8 cellular contexts compared by ENCODE assay signal in genomic region chr16:28181557-28181914, GRCh38. TPM values are rescaled to one million over a fixed set of nuclear protein-coding genes. Genes with fewer than 3 reads are reported as not detected.
DNase-seq lines count a peak whose midpoint lies in the region; ATAC-seq and TF ChIP-seq lines count a peak whose summit lies in the region.

No MANE protein-coding gene starts in this region.

- 22 to 30% methylated on average over 2 of the region's 2 CpGs for WGBS in thyroid gland, 2 donors

- intact Hi-C loops in thyroid gland (cut with DNase I): no loop called here
- intact Hi-C loops in posterior cingulate gyrus (cut with DNase I): no loop called here

- H3K9me3 ChIP-seq in thyroid gland: no peaks in the 10 kb centered on the region

- peaks cover 65% of the 10 kb centered on the region for H3K4me1 Mint-ChIP-seq in activated naive CD8-positive, alpha-beta T cell treated with anti-CD3 and anti-CD28 coated beads, Interleukin-2, amount 10 ng/mL, durations not matched to agents 7 days and 5 days

- H3K36me3 Mint-ChIP-seq in activated naive CD8-positive, alpha-beta T cell treated with anti-CD3 and anti-CD28 coated beads, Interleukin-2, amount 10 ng/mL, durations not matched to agents 7 days and 5 days: peaks cover 40% of the 10 kb centered on the region

- H3K27ac ChIP-seq in thyroid gland: peak overlapping the region; percentile 44 to 81 (median 51)

- no peaks in the 10 kb centered on the region for H3K27me3 Mint-ChIP-seq in activated naive CD8-positive, alpha-beta T cell treated with anti-CD3 and anti-CD28 coated beads, Interleukin-2, amount 10 ng/mL, durations not matched to agents 7 days and 5 days

- DNase-seq in activated CD8-positive, alpha-beta memory T cell treated with anti-CD3 and anti-CD28 coated beads for 24 hours: peak; percentile 48
- DNase-seq in activated CD8-positive, alpha-beta memory T cell treated with anti-CD3 and anti-CD28 coated beads, Interleukin-2, amount 50 U/mL, for 4 hours: no peak
- DNase-seq in activated naive CD8-positive, alpha-beta T cell treated with anti-CD3 and anti-CD28 coated beads, Interleukin-2, amount 10 ng/mL, durations not matched to agents 7 days and 5 days: no peak
- DNase-seq in iPS-NIHi11 (ENCODE audit: low spot score): peak; percentile 26
- DNase-seq in thyroid gland: peak; percentile 23 to 46
- DNase-seq in occipital lobe (lab: John Stamatoyannopoulos, UW): no peak
- no peak for DNase-seq in posterior cingulate gyrus

- H3K27me3 ChIP-seq in thyroid gland: no peaks in the 10 kb centered on the region

- no peak overlapping the region for H3K4me3 ChIP-seq in thyroid gland (replicated peaks in 1 of 3)

- TF ChIP-seq CTCF in thyroid gland (IDR thresholded peaks at IDR 0.05): no peak

- peaks cover 32 to 40% of the 10 kb centered on the region in 2 donors for H3K4me1 ChIP-seq in thyroid gland

- peak overlapping the region; percentile 90 for H3K27ac Mint-ChIP-seq in activated naive CD8-positive, alpha-beta T cell treated with anti-CD3 and anti-CD28 coated beads, Interleukin-2, amount 10 ng/mL, durations not matched to agents 7 days and 5 days

- H3K4me3 Mint-ChIP-seq in activated naive CD8-positive, alpha-beta T cell treated with anti-CD3 and anti-CD28 coated beads, Interleukin-2, amount 10 ng/mL, durations not matched to agents 7 days and 5 days: peak overlapping the region; percentile 75

- ATAC-seq in activated naive CD8-positive, alpha-beta T cell treated with anti-CD3 and anti-CD28 coated beads, Interleukin-2, amount 10 ng/mL, durations not matched to agents 7 days and 5 days (ENCODE audit: low read depth): peak; percentile 15
- no peak for ATAC-seq in GM19467 (IDR thresholded peaks at IDR 0.05; ENCODE audit: unreplicated experiment)

- H3K36me3 ChIP-seq in thyroid gland: no peaks in the 10 kb centered on the region

- TF ChIP-seq POLR2A in thyroid gland (IDR thresholded peaks at IDR 0.05): no peak

- POLR2A ChIA-PET in activated naive CD8-positive, alpha-beta T cell treated with anti-CD3 and anti-CD28 coated beads, Interleukin-2, amount 10 ng/mL, durations not matched to agents 7 days and 5 days (lab: Charles Lee): interaction anchor here (0.8 to 2.6 kb wide), 3 partner anchors 11 to 27 kb away, joined by 3 to 10 read pairs (median 3); no protein-coding TSS in a partner anchor

- peaks cover 3% of the 10 kb centered on the region for H3K9me3 Mint-ChIP-seq in activated naive CD8-positive, alpha-beta T cell treated with anti-CD3 and anti-CD28 coated beads, Interleukin-2, amount 10 ng/mL, durations not matched to agents 7 days and 5 days

RNA-seq across cellular contexts. Expression of gene XPO6, which starts 30.2 kb away (rescaled TPM):
- 100 to 1,000 TPM; 261 to 280 TPM for total RNA-seq in activated naive CD8-positive, alpha-beta T cell treated with anti-CD3 and anti-CD28 coated beads, Interleukin-2, amount 10 ng/mL, durations not matched to agents 7 days and 5 days
- 100 to 1,000 TPM in 3 of 4 donors, 10 to 100 TPM in 1; 88.2 to 160 (median 118) TPM for total RNA-seq in thyroid gland
- total RNA-seq in occipital lobe: 66.4 TPM

Comparison
In these comparisons a context has a peak if more than half of its experiments do, and no peak if none do; other contexts are left out.
1. DNase-seq: peak in activated CD8-positive, alpha-beta memory T cell treated with anti-CD3 and anti-CD28 coated beads for 24 hours (single experiment), iPS-NIHi11 (single experiment) and thyroid gland (2 of 2); none in activated CD8-positive, alpha-beta memory T cell treated with anti-CD3 and anti-CD28 coated beads, Interleukin-2, amount 50 U/mL, for 4 hours (single experiment), activated naive CD8-positive, alpha-beta T cell treated with anti-CD3 and anti-CD28 coated beads, Interleukin-2, amount 10 ng/mL, durations not matched to agents 7 days and 5 days (single experiment), occipital lobe (single experiment) and posterior cingulate gyrus (0 of 10).